In genomic region chr13:44259045-44260042, GRCh38 we compare ENCODE assay signal across 8 cellular contexts.
A peak's percentile ranks its signal among the peaks of the same experiment; 100 is the strongest.
DNase-seq lines count a peak whose midpoint lies in the region; ATAC-seq and TF ChIP-seq lines count a peak whose summit lies in the region.

No MANE protein-coding gene starts in this region.

- H3K9me3 ChIP-seq in smooth muscle cell (replicated peaks; ENCODE audit: low read depth), result no peaks in the 10 kb centered on the region

- peak overlapping the region; percentile 62 for H3K4me2 ChIP-seq in smooth muscle cell

- H3K4me1 Mint-ChIP-seq in chondrocyte (ENCODE audit: low read depth), result peaks cover 18% of the 10 kb centered on the region

- no peak for TF ChIP-seq CTCF in chondrocyte (IDR thresholded peaks at IDR 0.05)
- TF ChIP-seq CTCF in smooth muscle cell (IDR thresholded peaks at IDR 0.05; ENCODE audit: borderline replicate concordance, insufficient read depth, poor library complexity, severe bottlenecking), result no peak

- DNase-seq in Caki2 (ENCODE audit: low read depth), result peak; percentile 14
- peak in 68 of 76 experiments; percentile 11 to 91 (median 68) for DNase-seq in HUDEP-2 (lab: John Stamatoyannopoulos, UW; ENCODE audit: unreplicated experiment in 76 of 76)
- DNase-seq in activated CD4-positive, alpha-beta T cell treated with anti-CD3 and anti-CD28 coated beads for 1 hour, result peak; percentile 61
- no peak for DNase-seq in chondrocyte (ENCODE audit: low spot score)
- peak; percentile 20 for DNase-seq in smooth muscle cell (lab: John Stamatoyannopoulos, UW; ENCODE audit: unreplicated experiment)
- DNase-seq in LoVo (ENCODE audit: low spot score), result no peak
- DNase-seq in posterior vena cava (ENCODE audit: low spot score), result no peak

- H3K36me3 Mint-ChIP-seq in chondrocyte (ENCODE audit: low read depth), result no peaks in the 10 kb centered on the region

- in situ Hi-C loops in Caki2 (cut with HindIII; ENCODE audit: low pct_unique_long_range_greater_than_20kb, low sequenced_read_pairs), result no loop called here

- 53% methylated on average over 12 of the region's 12 CpGs for WGBS in smooth muscle cell (ENCODE audit: low lambda C conversion rate)

- peak overlapping the region; percentile 85 for H3K27ac ChIP-seq in smooth muscle cell (ENCODE audit: low read depth)

- peaks cover 5% of the 10 kb centered on the region for H3K4me1 ChIP-seq in smooth muscle cell (ENCODE audit: low read depth)

- peak; percentile 84 for ATAC-seq in GM21360 (IDR thresholded peaks at IDR 0.05; ENCODE audit: unreplicated experiment)

- H3K9me3 Mint-ChIP-seq in chondrocyte (ENCODE audit: low read depth), result no peaks in the 10 kb centered on the region

- no peaks in the 10 kb centered on the region for H3F3A ChIP-seq in smooth muscle cell (ENCODE audit: low read depth)

- intact Hi-C loops in posterior vena cava (cut with DNase I), result no loop called here

- H4K20me1 ChIP-seq in smooth muscle cell (ENCODE audit: low read depth), result no peaks in the 10 kb centered on the region

- no peaks in the 10 kb centered on the region for H3K79me2 ChIP-seq in smooth muscle cell (ENCODE audit: low read depth)

- peak overlapping the region; percentile 81 for H3K27ac Mint-ChIP-seq in chondrocyte (ENCODE audit: unreplicated experiment)

- no peak overlapping the region for H3K4me3 ChIP-seq in smooth muscle cell

- no peaks in the 10 kb centered on the region for H3K27me3 Mint-ChIP-seq in chondrocyte (ENCODE audit: low read depth)

- no peaks in the 10 kb centered on the region for H3K36me3 ChIP-seq in smooth muscle cell (ENCODE audit: low read depth)

- peak overlapping the region; percentile 48 for H3K9ac ChIP-seq in smooth muscle cell (ENCODE audit: low read depth)

- peak overlapping the region; percentile 21 for H3K4me3 Mint-ChIP-seq in chondrocyte (ENCODE audit: unreplicated experiment)

- no peaks in the 10 kb centered on the region for H3K27me3 ChIP-seq in smooth muscle cell (ENCODE audit: low read depth)

- H2AFZ ChIP-seq in smooth muscle cell (ENCODE audit: low read depth), result no peak overlapping the region

Comparison
In these comparisons a context has a peak if more than half of its experiments do, and no peak if none do; other contexts are left out.
1. DNase-seq: peak in Caki2 (single experiment), HUDEP-2 (68 of 76), activated CD4-positive, alpha-beta T cell treated with anti-CD3 and anti-CD28 coated beads for 1 hour (single experiment) and smooth muscle cell (single experiment); none in chondrocyte (single experiment), LoVo (single experiment) and posterior vena cava (single experiment).